ENCODE assay signal across 1 cellular context in genomic region chr5:72505026-72505425, GRCh38.
TF ChIP-seq lines count a peak whose summit lies in the region.

No MANE protein-coding gene starts in this region.

TF ChIP-seq in IMR-90, 13 proteins besides CTCF, POLR2A, EP300 and RAD21:
- TF ChIP-seq MAZ (IDR thresholded peaks at IDR 0.05; ENCODE audit: borderline replicate concordance, low read depth, low read length) (no peak), USF2 (IDR thresholded peaks at IDR 0.05; ENCODE audit: low read depth, low read length) (no peak), MXI1 (IDR thresholded peaks at IDR 0.05; ENCODE audit: borderline replicate concordance, low read depth, low read length) (no peak), BHLHE40 (IDR thresholded peaks at IDR 0.05; ENCODE audit: low read depth, low read length) (no peak), SMC3 (IDR thresholded peaks at IDR 0.05; ENCODE audit: low read depth, low read length) (no peak), RFX5 (IDR thresholded peaks at IDR 0.05; ENCODE audit: low read depth, low read length) (no peak), ELK1 (IDR thresholded peaks at IDR 0.05; ENCODE audit: borderline replicate concordance, low read depth, low read length) (no peak), NFE2L2 (IDR thresholded peaks at IDR 0.05; ENCODE audit: low read depth, low read length) (no peak), MAFK (IDR thresholded peaks at IDR 0.05; ENCODE audit: low read depth, low read length) (no peak), RCOR1 (IDR thresholded peaks at IDR 0.05; ENCODE audit: insufficient replicate concordance, low read length) (no peak), CHD1 (IDR thresholded peaks at IDR 0.05; ENCODE audit: low read depth, low read length) (no peak), CEBPB (IDR thresholded peaks at IDR 0.05; ENCODE audit: low read depth, low read length) (no peak), FOS (IDR thresholded peaks at IDR 0.05; ENCODE audit: low read depth, low read length) (no peak)
